8 cellular contexts compared by ENCODE assay signal in genomic region chr2:69013837-69014796, GRCh38. TPM values are rescaled to one million over a fixed set of nuclear protein-coding genes. Genes with fewer than 3 reads are reported as not detected.
A peak's percentile ranks its signal among the peaks of the same experiment; 100 is the strongest.
DNase-seq lines count a peak whose midpoint lies in the region; ATAC-seq, FAIRE-seq and TF ChIP-seq lines count a peak whose summit lies in the region.

No MANE protein-coding gene starts in this region.

- H3K27me3 ChIP-seq in BLaER1 treated with 17β-estradiol and CSF1 and Interleukin-3, amounts not matched to agents 10 nM and 100 nM = peaks cover 22 to 41% (median 29%) of the 10 kb centered on the region in 11 experiments
- H3K27me3 ChIP-seq in brain microvascular endothelial cell (replicated peaks) (no peaks in the 10 kb centered on the region), tibial artery (no peaks in the 10 kb centered on the region)

- peak; percentile 35 for TF ChIP-seq CTCF in brain microvascular endothelial cell (IDR thresholded peaks at IDR 0.05; ENCODE audit: low read depth, low read length, missing control alignments)
- peak; percentile 22 to 24 for TF ChIP-seq CTCF in tibial artery (IDR thresholded peaks at IDR 0.05)
- no peak for TF ChIP-seq CTCF in D721Med (IDR thresholded peaks at IDR 0.05; ENCODE audit: insufficient read depth, missing control alignments)

- H3K36me3 ChIP-seq in BLaER1 treated with 17β-estradiol and CSF1 and Interleukin-3, amounts not matched to agents 10 nM and 100 nM = no peaks in the 10 kb centered on the region
- H3K36me3 ChIP-seq in KOPT-K1 (ENCODE audit: insufficient read depth, low read length) = no peaks in the 10 kb centered on the region
- no peaks in the 10 kb centered on the region for H3K36me3 ChIP-seq in brain microvascular endothelial cell (replicated peaks)
- H3K36me3 ChIP-seq in tibial artery = no peaks in the 10 kb centered on the region

- FAIRE-seq in D721Med (lab: Jason Lieb, UNC) = no peak

- peak overlapping the region; percentile 88 to 98 (median 97) for H3K4me2 ChIP-seq in BLaER1 treated with 17β-estradiol and CSF1 and Interleukin-3, amounts not matched to agents 10 nM and 100 nM

- H3K27ac ChIP-seq in BLaER1 treated with 17β-estradiol and CSF1 and Interleukin-3, amounts not matched to agents 10 nM and 100 nM = peak overlapping the region in 9 of 11 experiments; percentile 29 to 61 (median 49); a peak in 9 of 22 replicates
- H3K27ac ChIP-seq in KOPT-K1 (ENCODE audit: low read depth, low read length, poor library complexity, severe bottlenecking) = peak overlapping the region; percentile 37
- peak overlapping the region; percentile 57 for H3K27ac ChIP-seq in brain microvascular endothelial cell
- peak overlapping the region; percentile 82 to 91 for H3K27ac ChIP-seq in tibial artery

- H3K9ac ChIP-seq in BLaER1 treated with 17β-estradiol and CSF1 and Interleukin-3, amounts not matched to agents 10 nM and 100 nM = peak overlapping the region; percentile 60 to 81 (median 72)

- ATAC-seq in HG03280 (IDR thresholded peaks at IDR 0.05; ENCODE audit: unreplicated experiment) = no peak
- no peak for ATAC-seq in GM18870 (IDR thresholded peaks at IDR 0.05; ENCODE audit: unreplicated experiment)

- H3K4me3 ChIP-seq in BLaER1 treated with 17β-estradiol and CSF1 and Interleukin-3, amounts not matched to agents 10 nM and 100 nM = peak overlapping the region; percentile 70 to 83 (median 77)
- H3K4me3 ChIP-seq in brain microvascular endothelial cell (ENCODE audit: low read depth, low read length) (peak overlapping the region; percentile 92), tibial artery (peak overlapping the region; percentile 78 to 90)

- peaks cover 0 to 9% (median 0%) of the 10 kb centered on the region in 11 experiments; a peak in 4 of 22 replicates for H4K20me1 ChIP-seq in BLaER1 treated with 17β-estradiol and CSF1 and Interleukin-3, amounts not matched to agents 10 nM and 100 nM

- intact Hi-C loops in tibial artery (cut with DNase I; ENCODE audit: low total_unique reads) = loop anchor here (2.0 to 10.0 kb wide), 3 partner anchors 91 to 493 kb away; no protein-coding TSS in a partner anchor

- in situ Hi-C loops in brain microvascular endothelial cell (cut with HindIII; ENCODE audit: low pct_ligation_motif_present, low sequenced_read_pairs) = loop anchor here (25.0 kb wide), 1 partner anchor 273 kb away; no protein-coding TSS in a partner anchor

- H3K4me1 ChIP-seq in BLaER1 treated with 17β-estradiol and CSF1 and Interleukin-3, amounts not matched to agents 10 nM and 100 nM = peaks cover 11 to 20% (median 15%) of the 10 kb centered on the region in 10 experiments; a peak in 18 of 20 replicates
- H3K4me1 ChIP-seq in tibial artery = peaks cover 0 to 49% (median 28%) of the 10 kb centered on the region in 4 donors

- H3K9me3 ChIP-seq in BLaER1 treated with 17β-estradiol and CSF1 and Interleukin-3, amounts not matched to agents 10 nM and 100 nM (replicated peaks in 1 of 11) = no peaks in the 10 kb centered on the region
- H3K9me3 ChIP-seq in KOPT-K1 (ENCODE audit: insufficient read depth, low read length, poor library complexity, severe bottlenecking) = no peaks in the 10 kb centered on the region
- no peaks in the 10 kb centered on the region for H3K9me3 ChIP-seq in tibial artery

- DNase-seq in brain microvascular endothelial cell = peak; percentile 22
- DNase-seq in lung microvascular endothelial cell (ENCODE audit: low read depth in 2 of 2) = peak; percentile 17 to 45
- DNase-seq in tibial artery = no peak
- DNase-seq in D721Med (ENCODE audit: insufficient read length, low spot score) = no peak

RNA-seq across cellular contexts. Expression of gene ANTXR1, which starts 1.1 kb away (rescaled TPM):
- total RNA-seq in lung microvascular endothelial cell = 0.20 and 0.65 TPM in 2 replicates

RNA-seq across cellular contexts. Expression of gene GKN1, which starts 39.7 kb away (rescaled TPM):
- total RNA-seq in lung microvascular endothelial cell = not detected in 2 replicates

Comparison
In these comparisons a context has a peak if more than half of its experiments do, and no peak if none do; other contexts are left out.
1. DNase-seq: peak in brain microvascular endothelial cell (single experiment) and lung microvascular endothelial cell (2 of 2); none in tibial artery (0 of 2) and D721Med (single experiment).
2. Peak in every context shown above with its lines, with median percentiles within 50 percentile points of each other: H3K27ac ChIP-seq and H3K4me3 ChIP-seq.